ENCODE assay signal across 1 cellular context in genomic region chr3:187016639-187017345, GRCh38.
TF ChIP-seq lines count a peak whose summit lies in the region.

No MANE protein-coding gene starts in this region.

TF ChIP-seq in HepG2, 621 proteins besides CTCF, POLR2A, EP300 and RAD21 (continued from another document):
- no peak for TF ChIP-seq ZNF576 (CRISPR knock-in tag; IDR thresholded peaks at IDR 0.05)
- no peak for TF ChIP-seq ZNF567 (CRISPR knock-in tag; IDR thresholded peaks at IDR 0.05; ENCODE audit: borderline replicate concordance)
- TF ChIP-seq ZBTB8A (CRISPR knock-in tag; IDR thresholded peaks at IDR 0.05; ENCODE audit: borderline replicate concordance, low read depth) = no peak
- no peak for TF ChIP-seq BRD4 (CRISPR knock-in tag; IDR thresholded peaks at IDR 0.05)
- TF ChIP-seq TRIM24 (CRISPR knock-in tag; IDR thresholded peaks at IDR 0.05) = no peak
- TF ChIP-seq MEIS1 (CRISPR knock-in tag; IDR thresholded peaks at IDR 0.05; ENCODE audit: borderline replicate concordance) = no peak
- TF ChIP-seq RFX3 (CRISPR knock-in tag; IDR thresholded peaks at IDR 0.05) = no peak
- no peak for TF ChIP-seq MYC (CRISPR knock-in tag; IDR thresholded peaks at IDR 0.05; ENCODE audit: borderline replicate concordance)
- no peak for TF ChIP-seq MAFF (IDR thresholded peaks at IDR 0.05; ENCODE audit: low read depth, low read length)
- TF ChIP-seq ZNF629 (CRISPR knock-in tag; conservative IDR thresholded peaks at IDR 0.05) = no peak
- TF ChIP-seq HNRNPUL1 (IDR thresholded peaks at IDR 0.05; ENCODE audit: low read depth, low read length) = no peak
- no peak for TF ChIP-seq USF2 (IDR thresholded peaks at IDR 0.05; ENCODE audit: low read depth, low read length)
- TF ChIP-seq USF2 (CRISPR knock-in tag; IDR thresholded peaks at IDR 0.05; ENCODE audit: borderline replicate concordance) = no peak
- no peak for TF ChIP-seq DNMT3B (CRISPR knock-in tag; conservative IDR thresholded peaks at IDR 0.05)
- 0 out of 2 replicates have a peak, but pooled peaks have one; percentile 24 for TF ChIP-seq MIXL1 (CRISPR knock-in tag; IDR thresholded peaks at IDR 0.05)
- no peak for TF ChIP-seq CBX2 (IDR thresholded peaks at IDR 0.05; ENCODE audit: low read depth, low read length)
- TF ChIP-seq CBX2 (CRISPR knock-in tag; IDR thresholded peaks at IDR 0.05; ENCODE audit: low read depth) = no peak
- TF ChIP-seq MIER2 (CRISPR knock-in tag; IDR thresholded peaks at IDR 0.05) = no peak
- TF ChIP-seq ZNF644 (CRISPR knock-in tag; IDR thresholded peaks at IDR 0.05; ENCODE audit: low read depth) = peak; percentile 26; the same call in 1 of the 2 replicates
- TF ChIP-seq HOXA9 (CRISPR knock-in tag; IDR thresholded peaks at IDR 0.05; ENCODE audit: borderline replicate concordance) = no peak
- TF ChIP-seq NCOR1 (IDR thresholded peaks at IDR 0.05; ENCODE audit: borderline replicate concordance, low read length) = no peak
- peak; percentile 39; the same call in 1 of the 2 replicates for TF ChIP-seq ARID5B (CRISPR knock-in tag; IDR thresholded peaks at IDR 0.05)
- no peak for TF ChIP-seq ZNF17 (CRISPR knock-in tag; IDR thresholded peaks at IDR 0.05)
- no peak for TF ChIP-seq GLI4 (CRISPR knock-in tag; IDR thresholded peaks at IDR 0.05; ENCODE audit: borderline replicate concordance)
- no peak for TF ChIP-seq ZNF276 (CRISPR knock-in tag; IDR thresholded peaks at IDR 0.05; ENCODE audit: low read depth)
- TF ChIP-seq NONO (IDR thresholded peaks at IDR 0.05) = no peak
- TF ChIP-seq NONO (CRISPR knock-in tag; conservative IDR thresholded peaks at IDR 0.05) = no peak
- no peak for TF ChIP-seq HCFC1 (IDR thresholded peaks at IDR 0.05; ENCODE audit: low read depth, low read length)
- no peak for TF ChIP-seq RERE (CRISPR knock-in tag; IDR thresholded peaks at IDR 0.05; ENCODE audit: low read depth)
- TF ChIP-seq SALL2 (CRISPR knock-in tag; IDR thresholded peaks at IDR 0.05) = no peak
- no peak for TF ChIP-seq SP4 (CRISPR knock-in tag; IDR thresholded peaks at IDR 0.05)
- TF ChIP-seq ZNF367 (CRISPR knock-in tag; IDR thresholded peaks at IDR 0.05; ENCODE audit: borderline replicate concordance) = no peak
- TF ChIP-seq HOXA7 (CRISPR knock-in tag; IDR thresholded peaks at IDR 0.05) = no peak
- TF ChIP-seq ZNF329 (CRISPR knock-in tag; IDR thresholded peaks at IDR 0.05; ENCODE audit: low read depth) = no peak
- no peak for TF ChIP-seq RXRA (CRISPR knock-in tag; IDR thresholded peaks at IDR 0.05)
- TF ChIP-seq ARID4A (CRISPR knock-in tag; IDR thresholded peaks at IDR 0.05; ENCODE audit: borderline replicate concordance) = no peak
- TF ChIP-seq ZNF317 (CRISPR knock-in tag; IDR thresholded peaks at IDR 0.05) = no peak
- no peak for TF ChIP-seq ZBTB25 (CRISPR knock-in tag; IDR thresholded peaks at IDR 0.05)
- no peak for TF ChIP-seq CSRNP2 (CRISPR knock-in tag; conservative IDR thresholded peaks at IDR 0.05; ENCODE audit: low read depth)
- 0 out of 2 replicates have a peak, but pooled peaks have one; percentile 8 for TF ChIP-seq BCL6 (CRISPR knock-in tag; IDR thresholded peaks at IDR 0.05)
TF ChIP-seq in HepG2: peak in this region for 13.
